Comparison of ENCODE assay signal across 2 cellular contexts in genomic region chr3:134797816-134798451, GRCh38.
TF ChIP-seq lines count a peak whose summit lies in the region.

No MANE protein-coding gene starts in this region.

TF ChIP-seq in SK-N-SH, 30 proteins besides CTCF, POLR2A, EP300 and RAD21 (continued from another document):
- TF ChIP-seq PBX3 (IDR thresholded peaks at IDR 0.05) (no peak), NFIC (IDR thresholded peaks at IDR 0.05; ENCODE audit: borderline replicate concordance) (no peak), RXRA (IDR thresholded peaks at IDR 0.05; ENCODE audit: borderline replicate concordance, low read depth) (no peak), SIN3A (IDR thresholded peaks at IDR 0.05; ENCODE audit: borderline replicate concordance, low read depth, low read length) (no peak), IRF3 (IDR thresholded peaks at IDR 0.05; ENCODE audit: low read depth, low read length) (no peak), FOSL2 (IDR thresholded peaks at IDR 0.05; ENCODE audit: borderline replicate concordance, low read depth) (no peak), FOXJ3 (CRISPR knock-in tag; IDR thresholded peaks at IDR 0.05) (no peak), RCOR1 (IDR thresholded peaks at IDR 0.05; ENCODE audit: low read length) (no peak), EZH2phosphoT487 (IDR thresholded peaks at IDR 0.05; ENCODE audit: borderline replicate concordance, low read depth) (no peak), POLR2AphosphoS5 (IDR thresholded peaks at IDR 0.05; ENCODE audit: low read depth, low read length) (no peak), TAF1 (IDR thresholded peaks at IDR 0.05; ENCODE audit: borderline replicate concordance, low read depth, low read length) (no peak), USF2 (IDR thresholded peaks at IDR 0.05; ENCODE audit: borderline replicate concordance, low read depth, low read length) (no peak), ELF1 (IDR thresholded peaks at IDR 0.05) (no peak)

TF ChIP-seq in SK-N-SH treated with all-trans-retinoic acid at 6 μM for 48 hours, 23 proteins besides CTCF, POLR2A, EP300 and RAD21 (continued from another document):
- TF ChIP-seq CSRNP3 (CRISPR knock-in tag; IDR thresholded peaks at IDR 0.05) (no peak), ZNF8 (CRISPR knock-in tag; IDR thresholded peaks at IDR 0.05) (no peak), RARB (CRISPR knock-in tag; IDR thresholded peaks at IDR 0.05) (no peak), POU6F1 (CRISPR knock-in tag; IDR thresholded peaks at IDR 0.05; ENCODE audit: borderline replicate concordance, low read depth) (no peak), ZNF565 (CRISPR knock-in tag; conservative IDR thresholded peaks at IDR 0.05; ENCODE audit: low read depth) (no peak), ISL1 (CRISPR knock-in tag; IDR thresholded peaks at IDR 0.05) (no peak), ARNTL (CRISPR knock-in tag; IDR thresholded peaks at IDR 0.05; ENCODE audit: borderline replicate concordance, low read depth) (no peak), TSHZ2 (CRISPR knock-in tag; IDR thresholded peaks at IDR 0.05) (no peak), ZFP3 (CRISPR knock-in tag; IDR thresholded peaks at IDR 0.05) (no peak), ZC3H10 (CRISPR knock-in tag; IDR thresholded peaks at IDR 0.05) (no peak), PPARA (CRISPR knock-in tag; IDR thresholded peaks at IDR 0.05; ENCODE audit: borderline replicate concordance) (no peak), CSDC2 (CRISPR knock-in tag; IDR thresholded peaks at IDR 0.05) (no peak)
